ENCODE assay signal across 1 cellular context in genomic region chr5:17046320-17046719, GRCh38.
TF ChIP-seq lines count a peak whose summit lies in the region.

No MANE protein-coding gene starts in this region.

TF ChIP-seq in HEK293, 187 proteins besides CTCF, POLR2A, EP300 and RAD21 (continued from another document):
- 0 out of 2 replicates have a peak, but pooled peaks have one; percentile 64 for TF ChIP-seq PRDM10 (tag by site-specific recombination; IDR thresholded peaks at IDR 0.05)
- TF ChIP-seq OVOL3 (tag by site-specific recombination; IDR thresholded peaks at IDR 0.05) = no peak
- no peak for TF ChIP-seq ZNF398 (tag by site-specific recombination; IDR thresholded peaks at IDR 0.05)
- peak; percentile 75 for TF ChIP-seq BCL6B (tag by site-specific recombination; IDR thresholded peaks at IDR 0.05)
